Comparison of ENCODE assay signal across 26 cellular contexts in genomic region chr3:7498722-7499121, GRCh38.
"Had no signal": no experiment of that assay in that cellular context is flagged by ENCODE, and none has a peak within 500 bp of the region (broad histone marks: within the 10 kb centered on the region; RNA-seq: fewer than 3 reads in every experiment).

No MANE protein-coding gene starts in this region.

- H3K36me3 ChIP-seq: neural progenitor cell, ovary, sigmoid colon, stomach, thoracic aorta, thyroid gland, tibial nerve, upper lobe of left lung, vagina had no signal

- H3K79me2 ChIP-seq: parathyroid adenoma had no signal

- FAIRE-seq: small intestine, urothelium cell line had no signal

- H3K9ac ChIP-seq: neural progenitor cell, parathyroid adenoma had no signal

- ATAC-seq: naive thymus-derived CD4-positive, alpha-beta T cell; natural killer cell; psoas muscle; stimulated activated effector memory CD8-positive, alpha-beta T cell treated with anti-CD3 and anti-CD28 coated beads, Interleukin-12 subunit alpha, Interleukin-12 subunit beta, amount 100 ng/mL, for 72 hours; stimulated activated naive B cell treated with anti-CD40 and anti-IgM and Interleukin-4, amounts not matched to agents 10 μg/mL and 1 μg/mL and 100 μg/mL, for 72 hours had no signal

- H2AFZ ChIP-seq: neural progenitor cell, parathyroid adenoma had no signal

- H3K27me3 ChIP-seq: neural progenitor cell, ovary, sigmoid colon, stomach, thyroid gland, tibial nerve, upper lobe of left lung, vagina had no signal

- H3K4me2 ChIP-seq: neural progenitor cell had no signal

- H3K27ac ChIP-seq: neural progenitor cell, ovary, parathyroid adenoma, psoas muscle, sigmoid colon, stomach, thoracic aorta, thyroid gland, tibial nerve, upper lobe of left lung, vagina had no signal

- DNase-seq: naive thymus-derived CD4-positive, alpha-beta T cell; natural killer cell; occipital lobe; ovary; posterior cingulate gyrus; psoas muscle; right cardiac atrium; sigmoid colon; small intestine; stimulated activated CD4-positive, alpha-beta T cell treated with anti-CD3 and anti-CD28 coated beads, Interleukin-15, amount 100 ng/mL, for 24 hours; stimulated activated CD4-positive, alpha-beta T cell treated with anti-CD3 and anti-CD28 coated beads, Interleukin-2, amount 100 ng/mL, for 24 hours; stimulated activated CD4-positive, alpha-beta T cell treated with anti-CD3 and anti-CD28 coated beads, Interleukin-2, amount 100 ng/mL, for 48 hours; stimulated activated CD4-positive, alpha-beta T cell treated with anti-CD3 and anti-CD28 coated beads, Interleukin-4, amount 100 ng/mL, for 24 hours; stimulated activated naive B cell treated with anti-CD40 and anti-IgM and Interleukin-4, amounts not matched to agents 10 μg/mL and 1 μg/mL and 100 μg/mL, for 72 hours; stimulated activated naive CD4-positive, alpha-beta T cell treated with Interleukin-2 at 50 U/mL for 16 hours; stomach; thyroid gland; trophoblast cell; upper lobe of left lung had no signal

- H3K4me3 ChIP-seq: neural progenitor cell, ovary, psoas muscle, sigmoid colon, stomach, thoracic aorta, thyroid gland, tibial nerve, upper lobe of left lung, vagina had no signal

- H3K9me3 ChIP-seq: ovary, sigmoid colon, thyroid gland, vagina had no signal

- H3K4me1 ChIP-seq: neural progenitor cell, parathyroid adenoma, psoas muscle, sigmoid colon, stomach, thyroid gland, tibial nerve, upper lobe of left lung, vagina had no signal
